In genomic region chr1:158087320-158087927, GRCh38 we compare ENCODE assay signal across 8 cellular contexts.
DNase-seq lines count a peak whose midpoint lies in the region; ATAC-seq, FAIRE-seq and TF ChIP-seq lines count a peak whose summit lies in the region.

No MANE protein-coding gene starts in this region.

- H3K36me3 Mint-ChIP-seq in activated CD4-positive, alpha-beta memory T cell treated with anti-CD3 and anti-CD28 coated beads for 36 hours = no peaks in the 10 kb centered on the region
- H3K36me3 Mint-ChIP-seq in glutamatergic neuron (ENCODE audit: unreplicated experiment) = peaks cover 5% of the 10 kb centered on the region

- no peaks in the 10 kb centered on the region for H3K4me1 Mint-ChIP-seq in activated CD4-positive, alpha-beta memory T cell treated with anti-CD3 and anti-CD28 coated beads for 36 hours (ENCODE audit: low read depth)
- peaks cover 6% of the 10 kb centered on the region for H3K4me1 Mint-ChIP-seq in glutamatergic neuron (ENCODE audit: low read depth, unreplicated experiment)

- H3K4me3 Mint-ChIP-seq in activated CD4-positive, alpha-beta memory T cell treated with anti-CD3 and anti-CD28 coated beads for 36 hours = no peak overlapping the region
- H3K4me3 Mint-ChIP-seq in glutamatergic neuron (ENCODE audit: unreplicated experiment) = no peak overlapping the region

- peak; percentile 77 for ATAC-seq in GM19463 (IDR thresholded peaks at IDR 0.05; ENCODE audit: unreplicated experiment)
- ATAC-seq in HG02840 (IDR thresholded peaks at IDR 0.05; ENCODE audit: low FRiP score, unreplicated experiment) = no peak
- ATAC-seq in GM21447 (IDR thresholded peaks at IDR 0.05; ENCODE audit: unreplicated experiment) = no peak

- intact Hi-C loops in activated CD4-positive, alpha-beta memory T cell treated with anti-CD3 and anti-CD28 coated beads for 36 hours (cut with micrococcal nuclease) = loop anchor here (2.0 to 5.0 kb wide), 2 partner anchors 95 to 125 kb away; partner anchors contain the start of gene KIRREL1

- DNase-seq in D721Med (ENCODE audit: insufficient read length, low spot score) = peak; percentile 73
- peak; percentile 29 to 42 for DNase-seq in NCI-H1930 (lab: John Stamatoyannopoulos, UW)
- DNase-seq in activated CD4-positive, alpha-beta memory T cell treated with anti-CD3 and anti-CD28 coated beads for 36 hours = peak; percentile 41
- peak; percentile 72 for DNase-seq in glutamatergic neuron
- DNase-seq in pulmonary artery endothelial cell (ENCODE audit: low read depth, low spot score) = peak; percentile 64

- H3K9me3 Mint-ChIP-seq in activated CD4-positive, alpha-beta memory T cell treated with anti-CD3 and anti-CD28 coated beads for 36 hours = no peaks in the 10 kb centered on the region
- peaks cover 6% of the 10 kb centered on the region for H3K9me3 Mint-ChIP-seq in glutamatergic neuron (ENCODE audit: unreplicated experiment)

- POLR2A ChIA-PET in activated CD4-positive, alpha-beta memory T cell treated with anti-CD3 and anti-CD28 coated beads for 36 hours (lab: Charles Lee) = no interaction called here

- peak; percentile 16 for FAIRE-seq in D721Med (lab: Jason Lieb, UNC)

- no peaks in the 10 kb centered on the region for H3K27me3 Mint-ChIP-seq in activated CD4-positive, alpha-beta memory T cell treated with anti-CD3 and anti-CD28 coated beads for 36 hours
- peaks cover 8% of the 10 kb centered on the region for H3K27me3 Mint-ChIP-seq in glutamatergic neuron (ENCODE audit: unreplicated experiment)

- no peak overlapping the region for H3K27ac Mint-ChIP-seq in activated CD4-positive, alpha-beta memory T cell treated with anti-CD3 and anti-CD28 coated beads for 36 hours
- no peak overlapping the region for H3K27ac Mint-ChIP-seq in glutamatergic neuron (ENCODE audit: unreplicated experiment)

- TF ChIP-seq CTCF in D721Med (IDR thresholded peaks at IDR 0.05; ENCODE audit: insufficient read depth, missing control alignments) (peak; percentile 100), glutamatergic neuron (IDR thresholded peaks at IDR 0.05; ENCODE audit: partially characterized antibody, unreplicated experiment) (peak; percentile 94)

- CTCF ChIA-PET in activated CD4-positive, alpha-beta memory T cell treated with anti-CD3 and anti-CD28 coated beads for 36 hours (lab: Charles Lee) = interaction anchor here (1.0 to 1.8 kb wide), 3 partner anchors 34 to 97 kb away, joined by 5 to 6 read pairs (median 5); no protein-coding TSS in a partner anchor
